8 cellular contexts compared by ENCODE assay signal in the genomic region with DNA sequence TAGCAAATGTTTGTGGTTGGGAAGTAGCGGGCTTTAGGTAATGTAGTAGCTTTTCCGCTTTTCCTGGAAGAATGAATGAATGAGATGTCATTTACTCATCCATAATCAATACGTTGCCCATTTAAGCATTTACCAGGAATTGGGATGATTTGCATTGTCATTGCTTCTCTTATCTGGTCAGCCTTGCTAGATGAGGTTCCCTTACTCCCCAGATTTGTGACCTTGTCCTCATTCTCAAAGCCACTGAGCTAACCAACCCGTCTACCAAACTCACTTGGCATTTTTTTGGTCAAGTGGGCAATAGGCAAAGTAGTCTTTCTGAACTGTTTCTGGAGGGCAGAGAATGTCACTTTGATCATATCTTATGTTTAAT. TPM values are rescaled to one million over a fixed set of nuclear protein-coding genes. Genes with fewer than 3 reads are reported as not detected.
DNase-seq lines count a peak whose midpoint lies in the region; ATAC-seq and TF ChIP-seq lines count a peak whose summit lies in the region.

No MANE protein-coding gene starts in this region.

- WGBS in mammary epithelial cell (ENCODE audit: low coverage, missing lambda C conversion rate): 20% methylated on average over 2 of the region's 4 CpGs

- dilution Hi-C loops in mammary epithelial cell (cut with HindIII; ENCODE audit: low sequenced_read_pairs): loop anchor here (5.0 kb wide), 1 partner anchor 80 kb away; no protein-coding TSS in a partner anchor

- peak overlapping the region; percentile 84 for H3K4me2 ChIP-seq in mammary epithelial cell (ENCODE audit: insufficient read depth, low read depth, low read length)

- H3K4me3 ChIP-seq in HL-60 (replicated peaks; ENCODE audit: insufficient read depth, low read length) (peak overlapping the region; percentile 74), mammary epithelial cell (replicated peaks in 1 of 3; ENCODE audit: insufficient read depth in 1 of 3, low read depth in 2 of 3, low read length in 3 of 3) (peak overlapping the region; percentile 64 to 80 (median 72)), mucosa of descending colon (peak overlapping the region; percentile 47)

- peaks cover 57% of the 10 kb centered on the region for H3K79me2 ChIP-seq in mammary epithelial cell (ENCODE audit: insufficient read depth, low read length)

- in situ Hi-C loops in mammary epithelial cell (cut with MboI; ENCODE audit: low sequenced_read_pairs in 2 of 2): loop anchor here in 1 of 2 donors (10.0 kb wide), 1 partner anchor 167 kb away; no protein-coding TSS in a partner anchor

- ATAC-seq in mucosa of descending colon (no peak), GM21737 (IDR thresholded peaks at IDR 0.05; ENCODE audit: unreplicated experiment) (no peak)

- peak overlapping the region; percentile 77 for H3K9ac ChIP-seq in mammary epithelial cell (ENCODE audit: insufficient read depth, low read length)

- H3K27ac ChIP-seq in HL-60 (replicated peaks) (peak overlapping the region; percentile 73), mammary epithelial cell (ENCODE audit: insufficient read depth, low read depth, low read length) (peak overlapping the region; percentile 55)

- H4K20me1 ChIP-seq in mammary epithelial cell (ENCODE audit: insufficient read depth, low read length): no peaks in the 10 kb centered on the region

- H3K27me3 ChIP-seq in HL-60 (ENCODE audit: insufficient read depth, poor library complexity, severe bottlenecking) (no peaks in the 10 kb centered on the region), mammary epithelial cell (ENCODE audit: insufficient read depth, low read length) (no peaks in the 10 kb centered on the region)

- H2AFZ ChIP-seq in mammary epithelial cell (ENCODE audit: low read depth, low read length): peak overlapping the region; percentile 68

- peak; percentile 22 for DNase-seq in AG08396 (ENCODE audit: low spot score)
- no peak for DNase-seq in HL-60 (ENCODE audit: low read depth in 1 of 2, low spot score in 1 of 2)
- DNase-seq in mammary epithelial cell: no peak
- no peak for DNase-seq in mucosa of descending colon
- no peak for DNase-seq in NCI-H2029 treated with DMSO at 0.1 percent for 48 hours (lab: John Stamatoyannopoulos, UW)
- DNase-seq in H4 (ENCODE audit: low spot score): no peak
- no peak for DNase-seq in NCI-H2107 treated with DMSO at 0.1 percent for 48 hours (lab: John Stamatoyannopoulos, UW; ENCODE audit: unreplicated experiment)

- H3K9me3 ChIP-seq in mammary epithelial cell (replicated peaks; ENCODE audit: insufficient read depth, low read length): no peaks in the 10 kb centered on the region
- H3K9me3 ChIP-seq in mucosa of descending colon: no peaks in the 10 kb centered on the region

- H3K36me3 ChIP-seq in mammary epithelial cell (ENCODE audit: insufficient read depth, low read length) (no peaks in the 10 kb centered on the region), mucosa of descending colon (ENCODE audit: low read depth) (no peaks in the 10 kb centered on the region)

- CTCF ChIA-PET in mammary epithelial cell (lab: Charles Lee; ENCODE audit: low non-redundant PET): no interaction called here

- H3K4me1 ChIP-seq in mammary epithelial cell (ENCODE audit: insufficient read depth, low read length) (peaks cover 9% of the 10 kb centered on the region), mucosa of descending colon (ENCODE audit: low read depth) (peaks cover 24% of the 10 kb centered on the region)

- TSS peak; percentile 47 for BruUV-seq in mammary epithelial cell (replicated peaks; lab: Mats Ljungman, UMichigan)

- no peak for TF ChIP-seq CTCF in HL-60 (IDR thresholded peaks at IDR 0.05; ENCODE audit: insufficient read depth, low read length)
- no peak for TF ChIP-seq CTCF in mammary epithelial cell (conservative IDR thresholded peaks at IDR 0.05 in 1 of 2, IDR thresholded peaks at IDR 0.05 in 1 of 2; ENCODE audit: extremely low read depth in 1 of 2, insufficient read depth in 1 of 2, low read depth in 1 of 2, low read length in 2 of 2)
- no peak for TF ChIP-seq CTCF in mucosa of descending colon (IDR thresholded peaks at IDR 0.05)

- intact Hi-C loops in mammary epithelial cell (cut with micrococcal nuclease): loop anchor here (5.0 kb wide), 2 partner anchors 85 to 125 kb away; partner anchors contain the start of gene INO80C
- intact Hi-C loops in mucosa of descending colon (cut with DNase I, micrococcal nuclease): no loop called here

RNA-seq across cellular contexts. Expression of gene GALNT1, which starts 0.8 kb away (rescaled TPM):
- total RNA-seq in mammary epithelial cell (10 to 100 TPM; 51.5 to 61.2 TPM), mucosa of descending colon (100 to 1,000 TPM in 2 of 3 donors, 10 to 100 TPM in 1; 82.7 to 118 (median 109) TPM)
- 52.5 TPM for polyA plus RNA-seq in mammary epithelial cell
- polyA minus RNA-seq in mammary epithelial cell: 77.7 TPM
- total RNA-seq in H4 (2014; rRNA removed; shearing (Covaris generic)): 70.6 and 85.4 TPM in 2 replicates
